In genomic region chr20:52268184-52268583, GRCh38 we compare ENCODE assay signal across 28 cellular contexts.
DNase-seq lines count a peak whose midpoint lies in the region; TF ChIP-seq lines count a peak whose summit lies in the region.
"Had no signal": no experiment of that assay in that cellular context is flagged by ENCODE, and none has a peak within 500 bp of the region (broad histone marks: within the 10 kb centered on the region; RNA-seq: fewer than 3 reads in every experiment).

No MANE protein-coding gene starts in this region.

- peaks cover 10% of the 10 kb centered on the region for H3K27me3 Mint-ChIP-seq in progenitor cell of endocrine pancreas

- no peak overlapping the region for H3K4me3 Mint-ChIP-seq in progenitor cell of endocrine pancreas (ENCODE audit: low read depth)
- H3K4me3 Mint-ChIP-seq: activated CD4-positive, alpha-beta memory T cell treated with anti-CD3 and anti-CD28 coated beads for 36 hours; IgD-negative memory B cell had no signal

- DNase-seq in A673 (ENCODE audit: low spot score), result peak; percentile 80
- DNase-seq in HFF-Myc (ENCODE audit: extremely low read depth, low read depth), result peak; percentile 54
- peak; percentile 4 for DNase-seq in astrocyte of the spinal cord (ENCODE audit: low read depth, low spot score)
- peak; percentile 14 for DNase-seq in kidney tubule cell (ENCODE audit: low spot score)
- no peak for DNase-seq in progenitor cell of endocrine pancreas (ENCODE audit: low spot score, unreplicated experiment)
- DNase-seq in activated naive CD4-positive, alpha-beta T cell treated with anti-CD3 and anti-CD28 coated beads, Interleukin-2, amount 50 U/mL, for 16 hours, result no peak
- DNase-seq in HUDEP-2 (lab: John Stamatoyannopoulos, UW; ENCODE audit: unreplicated experiment in 76 of 76), result no peak
- DNase-seq in stimulated activated CD4-positive, alpha-beta T cell treated with anti-CD3 and anti-CD28 coated beads, Interleukin-4, amount 100 ng/mL, for 24 hours, result no peak
- DNase-seq: activated CD4-positive, alpha-beta memory T cell treated with anti-CD3 and anti-CD28 coated beads for 36 hours; activated CD4-positive, CD25-positive, alpha-beta regulatory T cell; activated effector memory CD4-positive, alpha-beta T cell treated with anti-CD3 and anti-CD28 coated beads, Interleukin-2, amount 50 U/mL, for 16 hours; C1 segment of cervical spinal cord; dermis blood vessel endothelial cell; GOT3; kidney; NCI-H1417 treated with DMSO at 0.1 percent for 48 hours; NCI-H524 treated with DMSO at 0.1 percent for 48 hours; RPMI8226; small intestine; stimulated activated CD4-positive, alpha-beta T cell treated with anti-CD3 and anti-CD28 coated beads, Interleukin-2, amount 100 ng/mL, for 48 hours; stimulated activated naive CD4-positive, alpha-beta T cell; tibial artery had no signal

- H3K4me3 ChIP-seq in A673 (ENCODE audit: low read depth, low read length, poor library complexity, severe bottlenecking) (no peak overlapping the region), HFF-Myc (replicated peaks; ENCODE audit: low read depth, low read length) (no peak overlapping the region), astrocyte of the spinal cord (ENCODE audit: low read depth, low read length) (no peak overlapping the region)
- H3K4me3 ChIP-seq: cardiac muscle cell, gastroesophageal sphincter, lung, tibial artery had no signal

- intact Hi-C loops in A673 (cut with micrococcal nuclease; ENCODE audit: unreplicated experiment), result loop anchor here (2.0 kb wide), 2 partner anchors 301 to 1195 kb away; no protein-coding TSS in a partner anchor

- H3K27me3 ChIP-seq in A673 (replicated peaks; ENCODE audit: insufficient read depth, low read depth, low read length, poor library complexity), result no peaks in the 10 kb centered on the region
- H3K27me3 ChIP-seq: cardiac muscle cell, neutrophil had no signal

- H3K9me3 ChIP-seq in A673 (ENCODE audit: low read depth, low read length, poor library complexity, severe bottlenecking), result no peaks in the 10 kb centered on the region
- H3K9me3 ChIP-seq: gastroesophageal sphincter, neutrophil, tibial artery had no signal

- BruUV-seq in A673 (replicated peaks; lab: Mats Ljungman, UMichigan), result no TSS peak

- H3K27ac Mint-ChIP-seq in progenitor cell of endocrine pancreas, result no peak overlapping the region
- H3K27ac Mint-ChIP-seq: activated CD4-positive, alpha-beta memory T cell treated with anti-CD3 and anti-CD28 coated beads for 36 hours; IgD-negative memory B cell had no signal

- peak overlapping the region; percentile 81 for H3K27ac ChIP-seq in A673 (ENCODE audit: low read depth, low read length, poor library complexity, severe bottlenecking)
- H3K27ac ChIP-seq: cardiac muscle cell, gastroesophageal sphincter, HL-60, neutrophil, tibial artery had no signal

- H3K36me3 ChIP-seq in A673 (ENCODE audit: insufficient read depth, low read length, poor library complexity, severe bottlenecking), result no peaks in the 10 kb centered on the region
- H3K36me3 ChIP-seq: cardiac muscle cell, gastroesophageal sphincter, neutrophil, tibial artery had no signal

- peaks cover 61% of the 10 kb centered on the region for H3K4me1 ChIP-seq in A673 (ENCODE audit: insufficient read depth, low read length, poor library complexity, severe bottlenecking)
- H3K4me1 ChIP-seq: gastroesophageal sphincter, tibial artery had no signal

- H3K4me1 Mint-ChIP-seq in progenitor cell of endocrine pancreas (ENCODE audit: low read depth), result peaks cover 1% of the 10 kb centered on the region
- H3K4me1 Mint-ChIP-seq: IgD-negative memory B cell had no signal

- TF ChIP-seq CTCF in A673 (conservative IDR thresholded peaks at IDR 0.05; ENCODE audit: low read depth, low read length), result no peak
- no peak for TF ChIP-seq CTCF in HFF-Myc (IDR thresholded peaks at IDR 0.05; ENCODE audit: low read depth, low read length, missing control alignments)
- TF ChIP-seq CTCF in astrocyte of the spinal cord (IDR thresholded peaks at IDR 0.05; ENCODE audit: low read depth, low read length), result no peak
- TF ChIP-seq CTCF in progenitor cell of endocrine pancreas (IDR thresholded peaks at IDR 0.05; ENCODE audit: unreplicated experiment), result no peak

- CTCF ChIA-PET in A673 (lab: Charles Lee), result no interaction called here

- POLR2A ChIA-PET in A673 (lab: Charles Lee; ENCODE audit: low non-redundant PET), result no interaction called here

- H3K9me3 Mint-ChIP-seq in progenitor cell of endocrine pancreas (ENCODE audit: low read depth), result no peaks in the 10 kb centered on the region
- H3K9me3 Mint-ChIP-seq: activated CD4-positive, alpha-beta memory T cell treated with anti-CD3 and anti-CD28 coated beads for 36 hours; IgD-negative memory B cell had no signal

- in situ Hi-C loops in astrocyte of the spinal cord (cut with HindIII; ENCODE audit: low sequenced_read_pairs), result no loop called here

- H3K36me3 Mint-ChIP-seq in progenitor cell of endocrine pancreas (ENCODE audit: insufficient read depth), result no peaks in the 10 kb centered on the region
- H3K36me3 Mint-ChIP-seq: activated CD4-positive, alpha-beta memory T cell treated with anti-CD3 and anti-CD28 coated beads for 36 hours had no signal

Comparison
In these comparisons a context has a peak if more than half of its experiments do, and no peak if none do; other contexts are left out.
1. DNase-seq: peak in A673 (single experiment), HFF-Myc (single experiment), astrocyte of the spinal cord (single experiment) and kidney tubule cell (single experiment); none in progenitor cell of endocrine pancreas (single experiment), activated naive CD4-positive, alpha-beta T cell treated with anti-CD3 and anti-CD28 coated beads, Interleukin-2, amount 50 U/mL, for 16 hours (single experiment), HUDEP-2 (0 of 76) and stimulated activated CD4-positive, alpha-beta T cell treated with anti-CD3 and anti-CD28 coated beads, Interleukin-4, amount 100 ng/mL, for 24 hours (single experiment).